Comparison of ENCODE assay signal across 25 cellular contexts in genomic region chr1:7508052-7508745, GRCh38.
"Had no signal": no experiment of that assay in that cellular context is flagged by ENCODE, and none has a peak within 500 bp of the region (broad histone marks: within the 10 kb centered on the region; RNA-seq: fewer than 3 reads in every experiment).

No MANE protein-coding gene starts in this region.

- H3K4me3 ChIP-seq: body of pancreas, coronary artery, gastrocnemius medialis, heart left ventricle, ovary, psoas muscle, right lobe of liver, stomach, testis, upper lobe of left lung had no signal

- H3K9me3 Mint-ChIP-seq: activated B cell treated with CpG ODN at 0.5 μM for 24 hours; activated CD4-positive, alpha-beta memory T cell treated with anti-CD3 and anti-CD28 coated beads, Interleukin-2, amount 10 ng/mL, durations not matched to agents 7 days and 5 days; activated naive CD8-positive, alpha-beta T cell treated with anti-CD3 and anti-CD28 coated beads for 36 hours; central memory CD8-positive, alpha-beta T cell; mesothelial cell of epicardium; nephron progenitor cell; stimulated activated effector memory CD8-positive, alpha-beta T cell treated with anti-CD3 and anti-CD28 coated beads, Interleukin-12 subunit alpha, Interleukin-12 subunit beta, amount 100 ng/mL, for 72 hours had no signal

- H3K36me3 Mint-ChIP-seq: activated CD8-positive, alpha-beta memory T cell treated with anti-CD3 and anti-CD28 coated beads, Interleukin-2, amount 10 ng/mL, durations not matched to agents 7 days and 5 days; activated naive CD8-positive, alpha-beta T cell treated with anti-CD3 and anti-CD28 coated beads for 36 hours; mesothelial cell of epicardium; stimulated activated effector memory CD8-positive, alpha-beta T cell treated with anti-CD3 and anti-CD28 coated beads, Interleukin-12 subunit alpha, Interleukin-12 subunit beta, amount 100 ng/mL, for 72 hours had no signal

- H3K4me1 Mint-ChIP-seq: activated B cell treated with CpG ODN at 0.5 μM for 24 hours; activated CD4-positive, alpha-beta memory T cell treated with anti-CD3 and anti-CD28 coated beads, Interleukin-2, amount 10 ng/mL, durations not matched to agents 7 days and 5 days; activated CD8-positive, alpha-beta memory T cell treated with anti-CD3 and anti-CD28 coated beads, Interleukin-2, amount 10 ng/mL, durations not matched to agents 7 days and 5 days; activated naive CD8-positive, alpha-beta T cell treated with anti-CD3 and anti-CD28 coated beads for 36 hours; central memory CD8-positive, alpha-beta T cell; nephron progenitor cell; stimulated activated effector memory CD8-positive, alpha-beta T cell treated with anti-CD3 and anti-CD28 coated beads, Interleukin-12 subunit alpha, Interleukin-12 subunit beta, amount 100 ng/mL, for 72 hours had no signal

- H3K9me3 ChIP-seq: body of pancreas, gastrocnemius medialis, heart left ventricle, ovary, psoas muscle, right lobe of liver, stomach, testis, upper lobe of left lung had no signal

- H3K4me3 Mint-ChIP-seq: activated B cell treated with CpG ODN at 0.5 μM for 24 hours; activated CD4-positive, alpha-beta memory T cell treated with anti-CD3 and anti-CD28 coated beads, Interleukin-2, amount 10 ng/mL, durations not matched to agents 7 days and 5 days; activated CD8-positive, alpha-beta memory T cell treated with anti-CD3 and anti-CD28 coated beads, Interleukin-2, amount 10 ng/mL, durations not matched to agents 7 days and 5 days; activated naive CD8-positive, alpha-beta T cell treated with anti-CD3 and anti-CD28 coated beads for 36 hours; central memory CD8-positive, alpha-beta T cell; mesothelial cell of epicardium; nephron progenitor cell; stimulated activated effector memory CD8-positive, alpha-beta T cell treated with anti-CD3 and anti-CD28 coated beads, Interleukin-12 subunit alpha, Interleukin-12 subunit beta, amount 100 ng/mL, for 72 hours had no signal

- H3K27ac Mint-ChIP-seq: activated B cell treated with CpG ODN at 0.5 μM for 24 hours; activated CD4-positive, alpha-beta memory T cell treated with anti-CD3 and anti-CD28 coated beads, Interleukin-2, amount 10 ng/mL, durations not matched to agents 7 days and 5 days; activated CD8-positive, alpha-beta memory T cell treated with anti-CD3 and anti-CD28 coated beads, Interleukin-2, amount 10 ng/mL, durations not matched to agents 7 days and 5 days; activated naive CD8-positive, alpha-beta T cell treated with anti-CD3 and anti-CD28 coated beads for 36 hours; mesothelial cell of epicardium; stimulated activated effector memory CD8-positive, alpha-beta T cell treated with anti-CD3 and anti-CD28 coated beads, Interleukin-12 subunit alpha, Interleukin-12 subunit beta, amount 100 ng/mL, for 72 hours had no signal

- H3K36me3 ChIP-seq: gastrocnemius medialis, heart left ventricle, ovary, right lobe of liver, stomach, upper lobe of left lung had no signal

- H3K27me3 Mint-ChIP-seq: activated CD4-positive, alpha-beta memory T cell treated with anti-CD3 and anti-CD28 coated beads, Interleukin-2, amount 10 ng/mL, durations not matched to agents 7 days and 5 days; activated CD8-positive, alpha-beta memory T cell treated with anti-CD3 and anti-CD28 coated beads, Interleukin-2, amount 10 ng/mL, durations not matched to agents 7 days and 5 days; activated naive CD8-positive, alpha-beta T cell treated with anti-CD3 and anti-CD28 coated beads for 36 hours had no signal

- H3K4me1 ChIP-seq: body of pancreas, psoas muscle, right lobe of liver, testis, upper lobe of left lung had no signal

- DNase-seq: activated B cell treated with CpG ODN at 0.5 μM for 24 hours; activated CD4-positive, alpha-beta memory T cell treated with anti-CD3 and anti-CD28 coated beads, Interleukin-2, amount 10 ng/mL, durations not matched to agents 7 days and 5 days; activated CD4-positive, alpha-beta T cell treated with anti-CD3 and anti-CD28 coated beads for 48 hours; activated CD8-positive, alpha-beta memory T cell treated with anti-CD3 and anti-CD28 coated beads, Interleukin-2, amount 10 ng/mL, durations not matched to agents 7 days and 5 days; activated naive CD8-positive, alpha-beta T cell treated with anti-CD3 and anti-CD28 coated beads for 36 hours; body of pancreas; erythroblast; gastrocnemius medialis; nephron progenitor cell; ovary; right lobe of liver; small intestine; stimulated activated CD4-positive, alpha-beta T cell treated with anti-CD3 and anti-CD28 coated beads, Interleukin-15, amount 100 ng/mL, for 24 hours; stimulated activated CD4-positive, alpha-beta T cell treated with anti-CD3 and anti-CD28 coated beads, Interleukin-2, amount 100 ng/mL, for 48 hours; stomach; T-helper 1 cell; T-helper 9 cell; testis; upper lobe of left lung had no signal

- ATAC-seq: activated CD8-positive, alpha-beta memory T cell treated with anti-CD3 and anti-CD28 coated beads, Interleukin-2, amount 10 ng/mL, durations not matched to agents 7 days and 5 days; body of pancreas; gastrocnemius medialis; heart left ventricle; psoas muscle; right lobe of liver; stimulated activated effector memory CD8-positive, alpha-beta T cell treated with anti-CD3 and anti-CD28 coated beads, Interleukin-12 subunit alpha, Interleukin-12 subunit beta, amount 100 ng/mL, for 72 hours had no signal

- H3K27me3 ChIP-seq: body of pancreas, gastrocnemius medialis, heart left ventricle, ovary, right lobe of liver, stomach, testis, upper lobe of left lung had no signal

- H3K27ac ChIP-seq: body of pancreas, coronary artery, gastrocnemius medialis, psoas muscle, right lobe of liver, stomach, testis, upper lobe of left lung had no signal
